ENCODE assay signal across 8 cellular contexts in the genomic region with DNA sequence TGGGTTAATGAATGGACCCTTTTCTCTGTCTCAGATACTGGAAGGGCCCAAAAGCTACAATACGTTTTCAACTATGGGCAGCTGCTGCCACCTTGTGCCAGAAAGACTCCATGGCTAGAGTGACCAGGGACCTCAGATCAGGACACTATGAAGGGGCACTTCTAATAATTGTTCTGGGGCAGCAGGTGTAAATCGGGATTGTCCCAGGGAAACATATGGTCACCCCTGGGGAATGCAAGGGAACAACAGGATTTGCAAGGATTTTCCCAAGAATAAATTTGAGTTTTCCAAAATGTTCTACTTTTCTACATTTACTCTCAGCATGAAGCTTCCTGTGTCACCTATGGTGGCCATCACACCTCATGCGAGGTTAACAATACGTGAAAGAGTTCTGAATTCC. TPM values are rescaled to one million over a fixed set of nuclear protein-coding genes. Genes with fewer than 3 reads are reported as not detected.
A peak's percentile ranks its signal among the peaks of the same experiment; 100 is the strongest.
DNase-seq lines count a peak whose midpoint lies in the region; ATAC-seq and TF ChIP-seq lines count a peak whose summit lies in the region.

No MANE protein-coding gene starts in this region.

- H3K36me3 ChIP-seq in OCI-LY3 (replicated peaks; ENCODE audit: low read depth, low read length) (no peaks in the 10 kb centered on the region), esophagus squamous epithelium (no peaks in the 10 kb centered on the region), tibial artery (no peaks in the 10 kb centered on the region)

- DNase-seq in G401 (ENCODE audit: low spot score) (peak; percentile 62), HT1080 (ENCODE audit: low read depth) (peak; percentile 50), activated T-cell treated with anti-CD3 and anti-CD28 coated beads for 4 hours (peak; percentile 48), esophagus squamous epithelium (lab: John Stamatoyannopoulos, UW) (no peak), nephron progenitor cell (peak; percentile 63), tibial artery (no peak)

- WGBS in esophagus squamous epithelium, 2 donors, result 25 to 34% methylated on average over 3 to 4 of the region's 4 CpGs

- peaks cover 37% of the 10 kb centered on the region for H3K27me3 Mint-ChIP-seq in nephron progenitor cell (ENCODE audit: low read depth, poor library complexity)

- H3K79me2 ChIP-seq in OCI-LY3 (ENCODE audit: low read length), result no peaks in the 10 kb centered on the region

- no peaks in the 10 kb centered on the region for H4K20me1 ChIP-seq in OCI-LY3 (ENCODE audit: insufficient read depth, low read length)

- no peak overlapping the region for H3K4me2 ChIP-seq in OCI-LY3 (ENCODE audit: low read length)

- TF ChIP-seq POLR2A in esophagus squamous epithelium (IDR thresholded peaks at IDR 0.05), result no peak

- no peak overlapping the region for H3K9ac ChIP-seq in OCI-LY3 (ENCODE audit: low read length)

- peaks cover 40% of the 10 kb centered on the region for H3K4me1 ChIP-seq in OCI-LY3 (ENCODE audit: low read length)
- H3K4me1 ChIP-seq in esophagus squamous epithelium, result peaks cover 0 to 24% (median 0%) of the 10 kb centered on the region in 3 donors
- no peaks in the 10 kb centered on the region for H3K4me1 ChIP-seq in tibial artery

- no peak for ATAC-seq in GM19035 (IDR thresholded peaks at IDR 0.05; ENCODE audit: unreplicated experiment)

- no peaks in the 10 kb centered on the region for H3K9me3 ChIP-seq in OCI-LY3 (ENCODE audit: insufficient read depth, low read length)
- H3K9me3 ChIP-seq in esophagus squamous epithelium, result no peaks in the 10 kb centered on the region
- H3K9me3 ChIP-seq in tibial artery, result no peaks in the 10 kb centered on the region

- H3K27me3 ChIP-seq in OCI-LY3 (ENCODE audit: low read depth, low read length) (peaks cover 12% of the 10 kb centered on the region), esophagus squamous epithelium (peaks cover 0 to 8% (median 0%) of the 10 kb centered on the region in 4 donors), tibial artery (peaks cover 0 to 6% of the 10 kb centered on the region in 2 donors)

- in situ Hi-C loops in G401 (cut with HindIII; ENCODE audit: low sequenced_read_pairs), result no loop called here

- intact Hi-C loops in esophagus squamous epithelium (cut with DNase I), result no loop called here
- intact Hi-C loops in tibial artery (cut with DNase I; ENCODE audit: low total_unique reads), result no loop called here

- H3K27ac Mint-ChIP-seq in nephron progenitor cell, result no peak overlapping the region

- no peak overlapping the region for H3K4me3 Mint-ChIP-seq in nephron progenitor cell

- H3K4me3 ChIP-seq in OCI-LY3 (ENCODE audit: low read length), result no peak overlapping the region
- H3K4me3 ChIP-seq in esophagus squamous epithelium, result no peak overlapping the region
- H3K4me3 ChIP-seq in tibial artery, result no peak overlapping the region

- TF ChIP-seq CTCF in OCI-LY3 (IDR thresholded peaks at IDR 0.05; ENCODE audit: low read depth, low read length) (peak; percentile 99), esophagus squamous epithelium (IDR thresholded peaks at IDR 0.05) (peak; percentile 13 to 70 (median 54)), nephron progenitor cell (IDR thresholded peaks at IDR 0.05) (peak; percentile 66), tibial artery (IDR thresholded peaks at IDR 0.05) (peak; percentile 31 to 39)

- no peaks in the 10 kb centered on the region for H3K4me1 Mint-ChIP-seq in nephron progenitor cell

- no peaks in the 10 kb centered on the region for H3K9me3 Mint-ChIP-seq in nephron progenitor cell

- H3K36me3 Mint-ChIP-seq in nephron progenitor cell (ENCODE audit: low read depth), result no peaks in the 10 kb centered on the region

- H3K27ac ChIP-seq in OCI-LY3 (ENCODE audit: low read length) (no peak overlapping the region), esophagus squamous epithelium (no peak overlapping the region), tibial artery (no peak overlapping the region)

- no peak overlapping the region for H2AFZ ChIP-seq in OCI-LY3 (ENCODE audit: low read depth, low read length)

RNA-seq across cellular contexts. Expression of gene FCAMR, which starts 12.0 kb away (rescaled TPM):
- total RNA-seq in G401 (2014; rRNA removed; shearing (Covaris generic)), result not detected in 2 replicates
- not detected in 2 replicates for total RNA-seq in HT1080 (2014; rRNA removed; shearing (Covaris generic))
- not detected in 2 replicates for polyA plus RNA-seq in HT1080 (2015; cell fraction: cytosol; rRNA removed)
- polyA plus RNA-seq in HT1080 (2015; cell fraction: nucleus; rRNA removed), result not detected in 2 replicates
- not detected for total RNA-seq in esophagus squamous epithelium

RNA-seq across cellular contexts. Expression of gene PIGR, which starts 36.0 kb away (rescaled TPM):
- total RNA-seq in G401 (2014; rRNA removed; shearing (Covaris generic)), result not detected in 2 replicates
- total RNA-seq in HT1080 (2014; rRNA removed; shearing (Covaris generic)), result 0.13 TPM in 1 of 2 replicates, not detected in the other
- polyA plus RNA-seq in HT1080 (2015; cell fraction: cytosol; rRNA removed), result 0.03 TPM in 2 replicates
- polyA plus RNA-seq in HT1080 (2015; cell fraction: nucleus; rRNA removed), result 0.05 and 0.06 TPM in 2 replicates
- total RNA-seq in esophagus squamous epithelium, result 100 to 1,000 TPM in 1 of 4 donors, 1 to 10 TPM in 1, under 1 TPM in 1, not detected in 1; 0.99 to 144 (median 1.1) TPM

RNA-seq across cellular contexts. Expression of gene C1orf116, which starts 50.3 kb away (rescaled TPM):
- not detected in 2 replicates for total RNA-seq in G401 (2014; rRNA removed; shearing (Covaris generic))
- total RNA-seq in HT1080 (2014; rRNA removed; shearing (Covaris generic)), result 0.20 and 0.59 TPM in 2 replicates
- polyA plus RNA-seq in HT1080 (2015; cell fraction: cytosol; rRNA removed), result 0.08 and 0.23 TPM in 2 replicates
- polyA plus RNA-seq in HT1080 (2015; cell fraction: nucleus; rRNA removed), result 0.19 and 0.26 TPM in 2 replicates
- total RNA-seq in esophagus squamous epithelium, result 100 to 1,000 TPM in 1 of 4 donors, 10 to 100 TPM in 3; 52.8 to 173 (median 86.4) TPM

Comparison
In these comparisons a context has a peak if more than half of its experiments do, and no peak if none do; other contexts are left out.
1. DNase-seq: peak in G401 (single experiment), HT1080 (single experiment), activated T-cell treated with anti-CD3 and anti-CD28 coated beads for 4 hours (single experiment) and nephron progenitor cell (single experiment); none in esophagus squamous epithelium (single experiment) and tibial artery (0 of 2).
2. CTCF ChIP-seq: peak in every context shown above with its lines; median percentile 99 in OCI-LY3; 66 in nephron progenitor cell; 54 in esophagus squamous epithelium; 35 in tibial artery.
3. RNA of gene C1orf116, which starts 50.3 kb away (total RNA-seq): 52.8 to 173 TPM in esophagus squamous epithelium; 0.20 to 0.59 TPM in HT1080 and not detected in G401; every median in the first group is over 10 times any median in the second.